ENCODE assay signal across 11 cellular contexts in the genomic region with DNA sequence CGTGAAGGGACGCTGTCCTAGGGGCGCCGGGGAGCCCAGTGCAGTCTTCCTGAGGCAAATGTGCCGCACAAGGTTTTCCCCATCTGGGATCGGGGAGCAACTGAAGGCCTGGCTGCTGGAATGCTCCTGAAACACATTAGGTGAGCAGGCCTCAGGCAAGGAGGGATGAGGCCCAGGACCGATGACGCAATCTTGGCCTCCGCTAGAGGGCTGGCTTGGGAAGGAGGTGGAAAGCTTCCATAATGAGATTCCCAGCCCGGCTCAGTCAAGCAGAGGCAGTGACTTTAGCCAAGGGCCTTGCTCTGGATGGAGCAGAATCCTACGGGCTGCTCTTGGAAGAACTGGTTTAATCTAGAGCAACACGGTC. TPM values are rescaled to one million over a fixed set of nuclear protein-coding genes. Genes with fewer than 3 reads are reported as not detected.
DNase-seq lines count a peak whose midpoint lies in the region; ATAC-seq, FAIRE-seq and TF ChIP-seq lines count a peak whose summit lies in the region.
"Had no signal": no experiment of that assay in that cellular context is flagged by ENCODE, and none has a peak within 500 bp of the region (broad histone marks: within the 10 kb centered on the region; RNA-seq: fewer than 3 reads in every experiment).

No MANE protein-coding gene starts in this region.

- in situ Hi-C loops in GM23248 (cut with MboI) = no loop called here

- H3K9me2 ChIP-seq in GM23248 (ENCODE audit: insufficient read depth) = no peaks in the 10 kb centered on the region

- WGBS in GM23248 (ENCODE audit: low coverage in 1 of 2, low lambda C conversion rate in 2 of 2, missing lambda C conversion rate in 2 of 2), 2 experiments = 31 to 37% methylated on average over 12 of the region's 12 CpGs

- H3K4me3 ChIP-seq in GM23248 = no peak overlapping the region
- no peak overlapping the region for H3K4me3 ChIP-seq in astrocyte (ENCODE audit: insufficient read depth, low read depth, low read length)

- FAIRE-seq in astrocyte (lab: Jason Lieb, UNC) = no peak

- H3K36me3 Mint-ChIP-seq in astrocyte (ENCODE audit: low read depth, unreplicated experiment) = no peaks in the 10 kb centered on the region
- H3K36me3 Mint-ChIP-seq: activated naive CD4-positive, alpha-beta T cell treated with anti-CD3 and anti-CD28 coated beads, Interleukin-2, amount 50 U/mL, for 24 hours had no signal

- H3K4me1 ChIP-seq in GM23248 (ENCODE audit: insufficient read depth) = peaks cover 10% of the 10 kb centered on the region
- peaks cover 12% of the 10 kb centered on the region for H3K4me1 ChIP-seq in astrocyte (ENCODE audit: insufficient read depth, low read length)

- H4K20me1 ChIP-seq in GM23248 (ENCODE audit: insufficient read depth) (no peaks in the 10 kb centered on the region), astrocyte (ENCODE audit: insufficient read depth, low read length) (no peaks in the 10 kb centered on the region)

- 0 out of 2 replicates have a peak overlapping the region, but pooled peaks have one; percentile 39 for H3K9ac ChIP-seq in GM23248
- H3K9ac ChIP-seq in astrocyte (ENCODE audit: low read length) = no peak overlapping the region

- no peak overlapping the region for H3K27ac Mint-ChIP-seq in astrocyte (ENCODE audit: unreplicated experiment)
- H3K27ac Mint-ChIP-seq: activated naive CD4-positive, alpha-beta T cell treated with anti-CD3 and anti-CD28 coated beads, Interleukin-2, amount 50 U/mL, for 24 hours had no signal

- no peaks in the 10 kb centered on the region for H3K79me2 ChIP-seq in GM23248 (ENCODE audit: insufficient read depth)
- H3K79me2 ChIP-seq in astrocyte (ENCODE audit: insufficient read depth, low read length) = no peaks in the 10 kb centered on the region

- no peaks in the 10 kb centered on the region; the same call in 1 of the 2 replicates for H3K27me3 ChIP-seq in GM23248 (replicated peaks; ENCODE audit: insufficient read depth)
- H3K27me3 ChIP-seq in astrocyte (ENCODE audit: insufficient read depth, low read length) = peaks cover 20% of the 10 kb centered on the region

- peaks cover 5% of the 10 kb centered on the region; the same call in 1 of the 2 replicates for H3F3A ChIP-seq in GM23248 (ENCODE audit: insufficient read depth)

- DNase-seq in GM23248 = peak; percentile 79
- peak; percentile 75 for DNase-seq in astrocyte (ENCODE audit: low read depth)
- peak in 27 of 51 donors; percentile 4 to 72 (median 44) for DNase-seq in hypothalamus (lab: John Stamatoyannopoulos, UW)
- peak; percentile 89 for DNase-seq in sciatic nerve (ENCODE audit: low spot score)
- DNase-seq in SKM-1 (lab: John Stamatoyannopoulos, UW; ENCODE audit: unreplicated experiment) = no peak
- no peak for DNase-seq in MV-4-11 (lab: John Stamatoyannopoulos, UW)
- no peak for DNase-seq in DMS53 treated with DMSO at 0.1 percent for 48 hours (lab: John Stamatoyannopoulos, UW; ENCODE audit: unreplicated experiment)
- DNase-seq: OCI-M1; stimulated activated naive CD4-positive, alpha-beta T cell treated with Interleukin-2 at 50 U/mL for 16 hours had no signal

- TF ChIP-seq CTCF in astrocyte (IDR thresholded peaks at IDR 0.05; ENCODE audit: insufficient read depth, low read depth, low read length) = no peak

- H3K36me3 ChIP-seq in GM23248 (ENCODE audit: low read depth) = no peaks in the 10 kb centered on the region
- H3K36me3 ChIP-seq in astrocyte (ENCODE audit: insufficient read depth, low read length) = no peaks in the 10 kb centered on the region

- no peaks in the 10 kb centered on the region for H3K9me3 ChIP-seq in GM23248 (ENCODE audit: low read depth)
- H3K9me3 ChIP-seq in astrocyte (ENCODE audit: insufficient read depth, low read depth, low read length) = no peaks in the 10 kb centered on the region

- no peak overlapping the region for H3K4me2 ChIP-seq in GM23248 (ENCODE audit: unreplicated experiment)
- H3K4me2 ChIP-seq in astrocyte (ENCODE audit: low read length) = no peak overlapping the region

- peaks cover 20% of the 10 kb centered on the region for H3K27me3 Mint-ChIP-seq in astrocyte (ENCODE audit: low read depth, unreplicated experiment)
- H3K27me3 Mint-ChIP-seq: activated naive CD4-positive, alpha-beta T cell treated with anti-CD3 and anti-CD28 coated beads, Interleukin-2, amount 50 U/mL, for 24 hours had no signal

- H2AFZ ChIP-seq in GM23248 (peak overlapping the region; percentile 72), astrocyte (ENCODE audit: low read depth, low read length) (no peak overlapping the region)

- H3K4me3 Mint-ChIP-seq in astrocyte (ENCODE audit: unreplicated experiment) = no peak overlapping the region
- H3K4me3 Mint-ChIP-seq: activated naive CD4-positive, alpha-beta T cell treated with anti-CD3 and anti-CD28 coated beads, Interleukin-2, amount 50 U/mL, for 24 hours had no signal

- ATAC-seq in sciatic nerve (peak; percentile 93), HG03442 (IDR thresholded peaks at IDR 0.05; ENCODE audit: unreplicated experiment) (no peak)

- H3K27ac ChIP-seq in GM23248 = no peak overlapping the region
- H3K27ac ChIP-seq in astrocyte (ENCODE audit: low read depth, low read length) = no peak overlapping the region

- peaks cover 9% of the 10 kb centered on the region for H3K4me1 Mint-ChIP-seq in astrocyte (ENCODE audit: low read depth, unreplicated experiment)

- no peaks in the 10 kb centered on the region for H3K9me3 Mint-ChIP-seq in astrocyte (ENCODE audit: unreplicated experiment)
- H3K9me3 Mint-ChIP-seq: activated naive CD4-positive, alpha-beta T cell treated with anti-CD3 and anti-CD28 coated beads, Interleukin-2, amount 50 U/mL, for 24 hours had no signal

- intact Hi-C loops in sciatic nerve (cut with DNase I) = no loop called here

RNA-seq across cellular contexts. Expression of a gene that starts 50.8 kb away (rescaled TPM):
- not detected in 2 replicates for total RNA-seq in GM23248 (2014; rRNA removed; shearing (Covaris generic))
- not detected in 2 replicates for polyA plus RNA-seq in GM23248 (2016; fragmentation: Nextera tagmentation; extraction: Ambion mirVana)
- total RNA-seq in astrocyte (not detected in 2 replicates), sciatic nerve (not detected)

Comparison
In these comparisons a context has a peak if more than half of its experiments do, and no peak if none do; other contexts are left out.
1. DNase-seq: peak in GM23248 (single experiment), astrocyte (single experiment), hypothalamus (27 of 51) and sciatic nerve (single experiment); none in SKM-1 (single experiment), MV-4-11 (single experiment) and DMS53 treated with DMSO at 0.1 percent for 48 hours (single experiment).